In the genomic region with DNA sequence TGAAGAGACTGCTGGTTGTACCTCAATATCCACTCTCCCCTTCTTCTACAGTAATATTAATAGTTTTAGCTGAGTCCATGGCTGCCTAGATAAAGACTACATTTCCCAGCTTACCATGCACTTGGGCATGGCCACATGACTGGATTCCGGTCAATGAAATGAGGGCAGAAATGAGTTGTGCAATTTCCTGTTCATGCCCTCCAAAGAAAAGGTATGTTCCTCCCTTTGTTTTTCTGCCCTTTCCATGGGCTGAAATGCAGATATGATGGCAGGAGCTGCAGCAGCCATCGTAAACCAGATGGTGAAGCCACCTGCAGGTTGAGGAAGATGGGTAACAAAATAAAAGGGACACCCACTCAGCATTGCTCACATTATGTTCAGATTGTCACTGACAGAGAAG, we compare ENCODE assay signal across 1 cellular context.
TF ChIP-seq lines count a peak whose summit lies in the region.

No MANE protein-coding gene starts in this region.

TF ChIP-seq in endothelial cell of umbilical vein, 7 proteins besides CTCF, POLR2A, EP300 and RAD21:
- TF ChIP-seq JUN (IDR thresholded peaks at IDR 0.05; ENCODE audit: borderline replicate concordance, insufficient read depth, insufficient read length, low read depth) (no peak), GATA2 (IDR thresholded peaks at IDR 0.05; ENCODE audit: insufficient read depth, insufficient read length, low read depth, low read length) (no peak), EZH2 (IDR thresholded peaks at IDR 0.05; ENCODE audit: borderline replicate concordance, low read depth, low read length, severe bottlenecking) (no peak), FOS (IDR thresholded peaks at IDR 0.05; ENCODE audit: borderline replicate concordance, insufficient read depth, low read length) (no peak), POLR2AphosphoS5 (IDR thresholded peaks at IDR 0.05; ENCODE audit: insufficient read depth, low read depth, low read length) (no peak), MAX (IDR thresholded peaks at IDR 0.05; ENCODE audit: insufficient read depth, insufficient read length) (no peak), MYC (IDR thresholded peaks at IDR 0.05; ENCODE audit: low read depth, low read length) (no peak)
